In the genomic region with DNA sequence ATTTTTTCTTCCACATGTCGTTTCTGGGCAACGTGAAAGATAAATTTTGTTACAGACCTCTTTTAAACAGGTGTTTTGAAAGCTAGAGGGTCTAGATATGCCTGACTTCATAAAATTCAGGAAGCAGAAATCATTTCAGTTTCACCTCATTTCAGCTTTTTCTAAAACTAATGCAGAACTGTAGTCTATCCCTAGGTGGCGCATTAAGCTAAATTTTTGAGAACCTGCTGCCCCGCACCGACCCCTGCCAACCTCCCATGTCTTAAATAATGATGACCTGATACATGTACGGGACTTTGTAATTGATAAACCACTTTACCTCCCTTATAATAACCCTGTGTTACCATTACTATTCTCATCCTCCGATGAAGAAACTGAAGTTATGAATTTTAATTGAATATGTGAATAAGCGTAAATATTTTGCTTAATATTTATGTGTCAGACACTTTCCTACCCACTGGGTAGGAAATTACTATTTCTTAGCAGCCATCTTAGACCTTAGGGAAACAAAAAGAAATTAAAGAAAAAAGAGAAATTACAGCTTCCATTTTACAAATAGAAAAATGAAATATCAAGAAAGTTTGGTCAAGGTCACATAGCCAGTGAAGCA, we compare ENCODE assay signal across 8 cellular contexts.
A peak's percentile ranks its signal among the peaks of the same experiment; 100 is the strongest.
DNase-seq lines count a peak whose midpoint lies in the region; ATAC-seq and TF ChIP-seq lines count a peak whose summit lies in the region.

No MANE protein-coding gene starts in this region.

- no peak overlapping the region for H3K4me3 ChIP-seq in epithelial cell of esophagus (ENCODE audit: low read length)

- no peak overlapping the region for H3K4me3 Mint-ChIP-seq in activated T-cell treated with anti-CD3 and anti-CD28 coated beads, Interleukin-2, amount 50 U/mL, for 4 hours
- H3K4me3 Mint-ChIP-seq in nephron = no peak overlapping the region

- in situ Hi-C loops in SK-MEL-5 (cut with HindIII; ENCODE audit: low pct_unique_long_range_greater_than_20kb, low sequenced_read_pairs) = no loop called here

- peaks cover 3% of the 10 kb centered on the region for H3K4me1 Mint-ChIP-seq in activated T-cell treated with anti-CD3 and anti-CD28 coated beads, Interleukin-2, amount 50 U/mL, for 4 hours (ENCODE audit: low read depth)
- no peaks in the 10 kb centered on the region for H3K4me1 Mint-ChIP-seq in nephron

- H3K27me3 Mint-ChIP-seq in activated T-cell treated with anti-CD3 and anti-CD28 coated beads, Interleukin-2, amount 50 U/mL, for 4 hours (ENCODE audit: low read depth) = peaks cover 2% of the 10 kb centered on the region
- H3K27me3 Mint-ChIP-seq in nephron (ENCODE audit: low read depth) = peaks cover 14% of the 10 kb centered on the region

- ATAC-seq in activated T-cell treated with anti-CD3 and anti-CD28 coated beads, Interleukin-2, amount 50 U/mL, for 4 hours = peak; percentile 43 to 55
- ATAC-seq in HG02870 (IDR thresholded peaks at IDR 0.05; ENCODE audit: unreplicated experiment) = no peak

- no peaks in the 10 kb centered on the region for H3K9me3 Mint-ChIP-seq in activated T-cell treated with anti-CD3 and anti-CD28 coated beads, Interleukin-2, amount 50 U/mL, for 4 hours
- no peaks in the 10 kb centered on the region for H3K9me3 Mint-ChIP-seq in nephron

- DNase-seq in activated T-cell treated with anti-CD3 and anti-CD28 coated beads, Interleukin-2, amount 50 U/mL, for 4 hours = no peak
- DNase-seq in activated T-cell treated with anti-CD3 and anti-CD28 coated beads, Interleukin-2, amount 50 U/mL, for 1 hour = no peak
- DNase-seq in LHCN-M2 (ENCODE audit: low read depth) (peak; percentile 25), SK-MEL-5 (ENCODE audit: low read depth, low spot score) (peak; percentile 72), epithelial cell of esophagus (ENCODE audit: low read depth) (peak; percentile 51), activated gamma-delta T cell (lab: John Stamatoyannopoulos, UW) (no peak)

- peak; percentile 69 for TF ChIP-seq CTCF in epithelial cell of esophagus (IDR thresholded peaks at IDR 0.05; ENCODE audit: insufficient read depth, low read depth, low read length, missing control alignments)
- TF ChIP-seq CTCF in nephron (IDR thresholded peaks at IDR 0.05; ENCODE audit: unreplicated experiment in 3 of 3) = peak; percentile 73 to 83 (median 81)

- H3K36me3 Mint-ChIP-seq in activated T-cell treated with anti-CD3 and anti-CD28 coated beads, Interleukin-2, amount 50 U/mL, for 4 hours (ENCODE audit: insufficient read depth) = no peaks in the 10 kb centered on the region
- no peaks in the 10 kb centered on the region for H3K36me3 Mint-ChIP-seq in nephron (ENCODE audit: low read depth)

- H3K27ac Mint-ChIP-seq in nephron = no peak overlapping the region

Comparison
In these comparisons a context has a peak if more than half of its experiments do, and no peak if none do; other contexts are left out.
1. DNase-seq: peak in LHCN-M2 (single experiment), SK-MEL-5 (single experiment) and epithelial cell of esophagus (single experiment); none in activated T-cell treated with anti-CD3 and anti-CD28 coated beads, Interleukin-2, amount 50 U/mL, for 4 hours (single experiment), activated T-cell treated with anti-CD3 and anti-CD28 coated beads, Interleukin-2, amount 50 U/mL, for 1 hour (single experiment) and activated gamma-delta T cell (single experiment).